Comparison of ENCODE assay signal across 8 cellular contexts in the genomic region with DNA sequence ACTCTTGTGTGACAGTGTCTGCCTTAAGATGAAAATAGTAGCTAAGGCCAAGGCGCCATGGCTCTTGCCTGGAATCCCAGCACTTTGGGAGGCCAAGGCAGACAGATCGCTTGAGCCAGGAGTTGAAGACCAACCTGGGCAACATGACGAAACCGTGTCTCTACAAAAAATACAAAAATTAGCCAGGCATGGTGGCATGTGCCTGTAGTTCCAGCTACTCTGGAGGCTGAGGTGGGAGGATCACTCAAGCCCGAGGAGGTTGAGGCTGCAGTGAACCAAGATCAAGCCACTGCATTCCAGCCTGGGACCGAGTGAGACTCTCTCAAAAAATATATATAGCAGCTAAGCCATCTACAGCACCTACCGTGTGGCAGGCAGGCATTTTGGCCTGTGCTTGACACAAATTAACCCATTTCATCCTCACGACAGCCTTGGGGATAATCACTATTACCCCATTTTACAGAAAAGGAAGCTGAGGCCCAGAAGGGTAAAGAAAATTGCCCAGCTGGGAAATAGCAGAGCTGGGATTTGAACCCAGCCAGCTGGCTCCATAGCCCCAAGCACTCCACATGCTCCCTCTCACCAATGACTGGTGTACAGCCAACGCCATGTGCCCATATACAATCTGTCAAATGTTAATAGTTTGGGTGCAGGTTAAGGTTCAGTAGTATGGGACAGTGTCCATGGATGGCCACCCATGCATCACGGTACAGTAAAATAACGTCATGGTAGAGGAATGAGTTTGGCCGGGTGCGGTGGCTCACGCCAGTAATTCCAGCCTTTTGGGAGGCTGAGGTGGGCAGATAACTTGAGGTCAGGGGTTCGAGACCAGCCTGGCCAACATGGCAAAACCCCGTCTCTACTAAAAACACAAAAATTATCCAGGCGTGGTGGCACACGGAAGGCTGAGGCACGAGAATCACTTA. TPM values are rescaled to one million over a fixed set of nuclear protein-coding genes. Genes with fewer than 3 reads are reported as not detected.
A peak's percentile ranks its signal among the peaks of the same experiment; 100 is the strongest.
DNase-seq lines count a peak whose midpoint lies in the region; ATAC-seq lines count a peak whose summit lies in the region.

No MANE protein-coding gene starts in this region.

- H3K27ac Mint-ChIP-seq in T-helper 2 cell treated with Interferon-gamma antibody and Interleukin-4, amounts not matched to agents 5 μg/mL and 100 μg/mL, for 36 hours = peak overlapping the region; percentile 90
- H3K27ac Mint-ChIP-seq in activated CD4-positive, alpha-beta memory T cell treated with anti-CD3 and anti-CD28 coated beads for 36 hours = peak overlapping the region; percentile 99

- intact Hi-C loops in activated CD4-positive, alpha-beta memory T cell treated with anti-CD3 and anti-CD28 coated beads for 36 hours (cut with micrococcal nuclease) = loop anchor here (2.0 to 5.0 kb wide), 4 partner anchors 38 to 1472 kb away; a partner anchor contains a TSS

- H3K4me3 Mint-ChIP-seq in T-helper 2 cell treated with Interferon-gamma antibody and Interleukin-4, amounts not matched to agents 5 μg/mL and 100 μg/mL, for 36 hours = peak overlapping the region; percentile 92
- H3K4me3 Mint-ChIP-seq in activated CD4-positive, alpha-beta memory T cell treated with anti-CD3 and anti-CD28 coated beads for 36 hours = peak overlapping the region; percentile 95

- H3K27me3 Mint-ChIP-seq in T-helper 2 cell treated with Interferon-gamma antibody and Interleukin-4, amounts not matched to agents 5 μg/mL and 100 μg/mL, for 36 hours (ENCODE audit: low read depth) = no peaks in the 10 kb centered on the region
- H3K27me3 Mint-ChIP-seq in activated CD4-positive, alpha-beta memory T cell treated with anti-CD3 and anti-CD28 coated beads for 36 hours = no peaks in the 10 kb centered on the region

- no peaks in the 10 kb centered on the region for H3K9me3 Mint-ChIP-seq in T-helper 2 cell treated with Interferon-gamma antibody and Interleukin-4, amounts not matched to agents 5 μg/mL and 100 μg/mL, for 36 hours
- no peaks in the 10 kb centered on the region for H3K9me3 Mint-ChIP-seq in activated CD4-positive, alpha-beta memory T cell treated with anti-CD3 and anti-CD28 coated beads for 36 hours

- H3K27me3 ChIP-seq in subcutaneous abdominal adipose tissue (ENCODE audit: control insufficient read depth in 5 of 5, insufficient read depth in 4 of 5, low read length in 5 of 5) = no peaks in the 10 kb centered on the region

- DNase-seq in T-helper 2 cell treated with Interferon-gamma antibody and Interleukin-4, amounts not matched to agents 5 μg/mL and 100 μg/mL, for 36 hours (ENCODE audit: low spot score) = no peak
- no peak for DNase-seq in T-helper 2 cell
- DNase-seq in activated CD4-positive, alpha-beta memory T cell treated with anti-CD3 and anti-CD28 coated beads for 36 hours = peak; percentile 35
- no peak for DNase-seq in NCI-H1436 (lab: John Stamatoyannopoulos, UW)

- H3K36me3 Mint-ChIP-seq in T-helper 2 cell treated with Interferon-gamma antibody and Interleukin-4, amounts not matched to agents 5 μg/mL and 100 μg/mL, for 36 hours (ENCODE audit: low read depth) = peaks cover 55% of the 10 kb centered on the region
- peaks cover 63% of the 10 kb centered on the region for H3K36me3 Mint-ChIP-seq in activated CD4-positive, alpha-beta memory T cell treated with anti-CD3 and anti-CD28 coated beads for 36 hours

- peak overlapping the region; percentile 96 for H3K4me3 ChIP-seq in iPS-11a (ENCODE audit: low read depth, low read length)
- peak overlapping the region; percentile 83 to 89 (median 88) for H3K4me3 ChIP-seq in subcutaneous abdominal adipose tissue (ENCODE audit: low read depth in 1 of 5, low read length in 5 of 5)

- ATAC-seq in HG02870 (IDR thresholded peaks at IDR 0.05; ENCODE audit: unreplicated experiment) (no peak), HG03159 (IDR thresholded peaks at IDR 0.05; ENCODE audit: unreplicated experiment) (no peak)

- POLR2A ChIA-PET in activated CD4-positive, alpha-beta memory T cell treated with anti-CD3 and anti-CD28 coated beads for 36 hours (lab: Charles Lee) = interaction anchor here (0.6 to 4.0 kb wide), 16 partner anchors 9 to 489 kb away, joined by 3 to 19 read pairs (median 4); a partner anchor contains a TSS

- H3K4me1 Mint-ChIP-seq in T-helper 2 cell treated with Interferon-gamma antibody and Interleukin-4, amounts not matched to agents 5 μg/mL and 100 μg/mL, for 36 hours (ENCODE audit: low read depth) = peaks cover 48% of the 10 kb centered on the region
- H3K4me1 Mint-ChIP-seq in activated CD4-positive, alpha-beta memory T cell treated with anti-CD3 and anti-CD28 coated beads for 36 hours (ENCODE audit: low read depth) = peaks cover 37% of the 10 kb centered on the region

- peaks cover 10 to 57% (median 44%) of the 10 kb centered on the region in 5 donors for H3K4me1 ChIP-seq in subcutaneous abdominal adipose tissue (ENCODE audit: control insufficient read depth in 5 of 5, insufficient read depth in 5 of 5, low read length in 5 of 5)

- H3K36me3 ChIP-seq in subcutaneous abdominal adipose tissue (ENCODE audit: control insufficient read depth in 5 of 5, insufficient read depth in 5 of 5, low read length in 5 of 5) = peaks cover 0 to 31% (median 23%) of the 10 kb centered on the region in 5 donors

- peak overlapping the region; percentile 100 for H3K27ac ChIP-seq in subcutaneous abdominal adipose tissue (ENCODE audit: low read depth, low read length)

- CTCF ChIA-PET in activated CD4-positive, alpha-beta memory T cell treated with anti-CD3 and anti-CD28 coated beads for 36 hours (lab: Charles Lee) = interaction anchor here (0.5 to 2.6 kb wide), 17 partner anchors 9 to 489 kb away, joined by 3 to 21 read pairs (median 4); no protein-coding TSS in a partner anchor

- peak overlapping the region; percentile 37 to 98 (median 91) for H3K9ac ChIP-seq in subcutaneous abdominal adipose tissue (ENCODE audit: low read length in 5 of 5)

- no peaks in the 10 kb centered on the region for H3K9me3 ChIP-seq in subcutaneous abdominal adipose tissue (ENCODE audit: control insufficient read depth in 5 of 5, low read length in 5 of 5)

RNA-seq across cellular contexts. Expression of a gene that starts 3.1 kb away (rescaled TPM):
- 100 to 1,000 TPM; 202 to 205 TPM for total RNA-seq in activated CD4-positive, alpha-beta memory T cell treated with anti-CD3 and anti-CD28 coated beads for 36 hours

RNA-seq across cellular contexts. Expression of a gene that starts 39.1 kb away (rescaled TPM):
- total RNA-seq in activated CD4-positive, alpha-beta memory T cell treated with anti-CD3 and anti-CD28 coated beads for 36 hours = 10 to 100 TPM; 52.6 to 59.3 TPM

RNA-seq across cellular contexts. Expression of a gene that starts 39.5 kb away (rescaled TPM):
- total RNA-seq in activated CD4-positive, alpha-beta memory T cell treated with anti-CD3 and anti-CD28 coated beads for 36 hours = 10 to 100 TPM; 11.4 to 12.3 TPM
